In genomic region chr22:50643821-50644101, GRCh38 we compare ENCODE assay signal across 11 cellular contexts. TPM values are rescaled to one million over a fixed set of nuclear protein-coding genes. Genes with fewer than 3 reads are reported as not detected.
A peak's percentile ranks its signal among the peaks of the same experiment; 100 is the strongest.
DNase-seq lines count a peak whose midpoint lies in the region; ATAC-seq, FAIRE-seq and TF ChIP-seq lines count a peak whose summit lies in the region.
"Not testable (repeated sequence)": the region's sequence is repeated elsewhere in the genome, so short reads cannot be mapped to it uniquely, and the experiment has no call there.
"Had no signal": no experiment of that assay in that cellular context is flagged by ENCODE, and none has a peak within 500 bp of the region (broad histone marks: within the 10 kb centered on the region; RNA-seq: fewer than 3 reads in every experiment).

No MANE protein-coding gene starts in this region.

- not testable (repeated sequence) for TF ChIP-seq POLR2A in A549 (IDR thresholded peaks at IDR 0.05; ENCODE audit: low read length); GM12892 (IDR thresholded peaks at IDR 0.05; ENCODE audit: low read depth, low read length); HCT116 (IDR thresholded peaks at IDR 0.05; ENCODE audit: borderline replicate concordance, extremely low read depth, insufficient read depth, insufficient read length); HepG2 (IDR thresholded peaks at IDR 0.05; ENCODE audit: insufficient read depth in 1 of 2, low read depth in 2 of 2, low read length in 2 of 2)

- CTCF ChIA-PET in A549 (lab: Yijun Ruan, JAX); HCT116 (lab: Charles Lee); SK-N-SH (lab: Yijun Ruan, JAX); HepG2 (lab: Yijun Ruan, JAX; ENCODE audit: low intra/inter-chr PET ratio, low total read pairs): not testable (repeated sequence)

- not testable (repeated sequence) for H3K36me3 ChIP-seq in HCT116 (ENCODE audit: control insufficient read depth in 1 of 2, insufficient read depth in 2 of 2, low read length in 2 of 2); SK-N-SH (replicated peaks in 1 of 2; ENCODE audit: control insufficient read depth in 1 of 2, insufficient read depth in 2 of 2, low read length in 1 of 2); bronchial epithelial cell (ENCODE audit: control insufficient read depth, insufficient read depth, low read length); HepG2 (replicated peaks in 1 of 2; ENCODE audit: control insufficient read depth in 1 of 2, insufficient read depth in 2 of 2, low read length in 2 of 2)

- not testable (repeated sequence) for BruUV-seq in HCT116 (replicated peaks; lab: Mats Ljungman, UMichigan); HepG2 (replicated peaks; lab: Mats Ljungman, UMichigan)

- H3K9me2 ChIP-seq in HCT116 (ENCODE audit: insufficient read depth); SK-N-SH: not testable (repeated sequence)

- RAD21 ChIA-PET in HCT116 (lab: Charles Lee; ENCODE audit: low non-redundant PET in 1 of 2, low total read pairs in 2 of 2, uncharacterized antibody in 2 of 2, unreplicated experiment in 2 of 2): not testable (repeated sequence)

- not testable (repeated sequence) for DNase-seq in A549 (ENCODE audit: low read depth in 1 of 2, low spot score in 1 of 2); GM12892 (ENCODE audit: insufficient read length); HCT116 (ENCODE audit: low read depth, low spot score); SK-N-SH; bronchial epithelial cell (ENCODE audit: low read depth); HepG2 (ENCODE audit: low spot score)
- peak; percentile 48 for DNase-seq in posterior vena cava (ENCODE audit: low spot score)

- peaks cover 28% of the 10 kb centered on the region for H3K27me3 ChIP-seq in HCT116 (ENCODE audit: insufficient read depth, low read length)
- H3K27me3 ChIP-seq in SK-N-SH (ENCODE audit: insufficient read depth): peaks cover 30% of the 10 kb centered on the region
- peaks cover 19% of the 10 kb centered on the region for H3K27me3 ChIP-seq in bronchial epithelial cell (ENCODE audit: control insufficient read depth, insufficient read depth, low read length)
- not testable (repeated sequence) for H3K27me3 ChIP-seq in HepG2 (ENCODE audit: control insufficient read depth in 1 of 2, insufficient read depth in 2 of 2, low read length in 2 of 2)

- intact Hi-C loops in HCT116 (cut with micrococcal nuclease); posterior vena cava (cut with DNase I): not testable (repeated sequence)
- intact Hi-C loops in HepG2 (cut with micrococcal nuclease; ENCODE audit: unreplicated experiment): loop anchor here (5.0 kb wide), 1 partner anchor 49 kb away; no protein-coding TSS in a partner anchor

- not testable (repeated sequence) for H3K4me2 ChIP-seq in A549; HCT116 (ENCODE audit: low read length); SK-N-SH; HepG2 (ENCODE audit: low read depth, low read length)

- H4K20me1 ChIP-seq in HCT116 (ENCODE audit: insufficient read depth); SK-N-SH (ENCODE audit: insufficient read depth); HepG2 (ENCODE audit: insufficient read depth, low read length): not testable (repeated sequence)

- ATAC-seq in A549: peak in 1 of 2 experiments; percentile 89; a peak in 2 of 6 replicates
- not testable (repeated sequence) for ATAC-seq in HCT116, HepG2

- not testable (repeated sequence) for H3K4me3 ChIP-seq in A549; HCT116 (replicated peaks in 1 of 2; ENCODE audit: low read depth in 1 of 2, low read length in 2 of 2); SK-N-SH (ENCODE audit: low read depth in 2 of 2, low read length in 1 of 2); bronchial epithelial cell (ENCODE audit: low read depth, low read length); HepG2 (replicated peaks in 1 of 3; ENCODE audit: insufficient read depth in 1 of 3, low read depth in 2 of 3, low read length in 3 of 3)

- not testable (repeated sequence) for H2AFZ ChIP-seq in HCT116 (ENCODE audit: low read depth, low read length, poor library complexity, severe bottlenecking); SK-N-SH (ENCODE audit: low read depth); HepG2 (ENCODE audit: low read length)

- not testable (repeated sequence) for TF ChIP-seq CTCF in A549 (IDR thresholded peaks at IDR 0.05); HCT116 (IDR thresholded peaks at IDR 0.05 in 2 of 3, conservative IDR thresholded peaks at IDR 0.05 in 1 of 3; ENCODE audit: borderline replicate concordance in 1 of 3, insufficient read depth in 1 of 3, low read depth in 2 of 3, low read length in 2 of 3); SK-N-SH (IDR thresholded peaks at IDR 0.05); bronchial epithelial cell (IDR thresholded peaks at IDR 0.05; ENCODE audit: insufficient read depth, low read length, severe bottlenecking); HepG2 (CRISPR knock-in tag; IDR thresholded peaks at IDR 0.05)

- not testable (repeated sequence) for TF ChIP-seq EP300 in A549 (IDR thresholded peaks at IDR 0.05); SK-N-SH (IDR thresholded peaks at IDR 0.05; ENCODE audit: borderline replicate concordance in 1 of 2, low read depth in 1 of 2, low read length in 1 of 2); HepG2 (IDR thresholded peaks at IDR 0.05; ENCODE audit: low read depth in 2 of 2, low read length in 2 of 2); HepG2 (CRISPR knock-in tag; IDR thresholded peaks at IDR 0.05; ENCODE audit: borderline replicate concordance)

- POLR2A ChIA-PET in A549 (lab: Yijun Ruan, JAX); HCT116 (lab: Charles Lee); SK-N-SH (lab: Yijun Ruan, JAX); HepG2 (lab: Yijun Ruan, JAX): not testable (repeated sequence)

- peaks cover 11% of the 10 kb centered on the region; the same call in 2 of the 3 replicates for H3K9me3 ChIP-seq in A549
- H3K9me3 ChIP-seq in HCT116 (ENCODE audit: control insufficient read depth in 1 of 2, insufficient read depth in 1 of 2, low read depth in 1 of 2, low read length in 2 of 2); SK-N-SH; HepG2 (ENCODE audit: low read length): not testable (repeated sequence)

- TF ChIP-seq RAD21 in A549 (conservative IDR thresholded peaks at IDR 0.05 in 1 of 2, IDR thresholded peaks at IDR 0.05 in 1 of 2); HCT116 (IDR thresholded peaks at IDR 0.05; ENCODE audit: low read depth); SK-N-SH (IDR thresholded peaks at IDR 0.05; ENCODE audit: low read length); HepG2 (CRISPR knock-in tag; IDR thresholded peaks at IDR 0.05): not testable (repeated sequence)

- not testable (repeated sequence) for H3F3A ChIP-seq in SK-N-SH (replicated peaks; ENCODE audit: insufficient read depth)

- H3K79me2 ChIP-seq in HCT116 (ENCODE audit: insufficient read depth, low read length); SK-N-SH (ENCODE audit: insufficient read depth); HepG2 (ENCODE audit: insufficient read depth, low read length): not testable (repeated sequence)

- not testable (repeated sequence) for H3K9ac ChIP-seq in HCT116 (ENCODE audit: low read length); SK-N-SH; HepG2 (ENCODE audit: insufficient read depth, low read depth, low read length)

- H3K27ac ChIP-seq in A549; HCT116 (ENCODE audit: low read depth, low read length); SK-N-SH (ENCODE audit: low read depth in 2 of 2, low read length in 1 of 2); HepG2 (ENCODE audit: extremely low read length, insufficient read depth, low read length): not testable (repeated sequence)

- peak; percentile 78 for FAIRE-seq in A549 (lab: Jason Lieb, UNC)
- FAIRE-seq in GM12892 (lab: Jason Lieb, UNC): peak; percentile 58
- FAIRE-seq in bronchial epithelial cell (lab: Jason Lieb, UNC): peak; percentile 99
- peak; percentile 86 for FAIRE-seq in endometrium (lab: Jason Lieb, UNC)
- FAIRE-seq in HepG2 (lab: Jason Lieb, UNC): peak; percentile 73

- in situ Hi-C loops in HepG2 (cut with HindIII; ENCODE audit: extremely low pct_ligation_motif_present, low pct_unique_long_range_greater_than_20kb): not testable (repeated sequence)

- WGBS in A549 (ENCODE audit: missing lambda C conversion rate): 26% methylated on average over 3 of the region's 3 CpGs
- WGBS in SK-N-SH (ENCODE audit: low lambda C conversion rate): 10% methylated on average over 3 of the region's 3 CpGs
- 77% methylated on average over 3 of the region's 3 CpGs for WGBS in HepG2 (ENCODE audit: low lambda C conversion rate)

- H3K4me1 ChIP-seq in A549; HCT116 (ENCODE audit: control insufficient read depth in 1 of 2, insufficient read depth in 2 of 2, low read length in 2 of 2); SK-N-SH (ENCODE audit: control insufficient read depth in 1 of 2, insufficient read depth in 2 of 2, low read depth in 1 of 2, low read length in 1 of 2): not testable (repeated sequence)
- peaks cover 51% of the 10 kb centered on the region for H3K4me1 ChIP-seq in HepG2 (ENCODE audit: insufficient read depth, low read length)

RNA-seq across cellular contexts. Expression of gene ARSA, which starts 15.8 kb away (rescaled TPM):
- 7.7 and 9.1 TPM in 2 replicates for polyA plus RNA-seq in A549 (2011; rRNA removed)
- 10.3 and 15.6 TPM in 2 replicates for polyA plus RNA-seq in A549 (2012; cell fraction: cytosol; rRNA removed)
- polyA plus RNA-seq in A549 (2012; cell fraction: nucleus; rRNA removed): 86.8 and 111 TPM in 2 replicates
- 15.9 to 22.5 TPM (median 19.5 TPM) in 3 replicates for polyA plus RNA-seq in A549 (2017; fragmentation: RNase III; extraction: RNeasy Plus Mini Kit Qiagen cat#74134 plus additional on column Dnase treatment)
- 4.3 and 6.0 TPM in 2 replicates for polyA minus RNA-seq in A549 (2011; rRNA and poly(A)+ RNA removed)
- polyA plus RNA-seq in GM12892 (2012; ENCODE audit: missing spikeins): 4.3 TPM
- total RNA-seq in HCT116 (2021; ENCODE audit: unreplicated experiment): 16.4 TPM
- polyA plus RNA-seq in HCT116 (2012): 8.0 and 10.3 TPM in 2 replicates
- polyA plus RNA-seq in SK-N-SH (2012; rRNA removed): 34.2 and 34.4 TPM in 2 replicates
- 8.7 and 14.7 TPM in 2 replicates for polyA plus RNA-seq in SK-N-SH (2012; cell fraction: cytosol; rRNA removed)
- 200 and 287 TPM in 2 replicates for polyA plus RNA-seq in SK-N-SH (2012; cell fraction: nucleus; rRNA removed)
- 12.1 and 13.6 TPM in 2 replicates for total RNA-seq in bronchial epithelial cell
- 3.8 and 9.0 TPM in 2 replicates for total RNA-seq in HepG2 (2016; rRNA removed; fragmentation: Illumina TruSeq; extraction: Trizol)
- total RNA-seq in HepG2 (2016; cell fraction: cytosol; rRNA removed; fragmentation: Illumina TruSeq; extraction: Trizol; ENCODE audit: low read depth): 1.6 and 2.0 TPM in 2 replicates
- total RNA-seq in HepG2 (2016; cell fraction: insoluble cytoplasmic fraction; rRNA removed; fragmentation: Illumina TruSeq; extraction: Trizol): 3.7 and 9.9 TPM in 2 replicates
- 2.6 and 3.5 TPM in 2 replicates for total RNA-seq in HepG2 (2016; cell fraction: membrane; rRNA removed; fragmentation: Illumina TruSeq; extraction: Trizol)
- total RNA-seq in HepG2 (2016; cell fraction: nucleus; rRNA removed; fragmentation: Illumina TruSeq; extraction: Trizol): 11.3 and 13.3 TPM in 2 replicates
- polyA plus RNA-seq in HepG2 (2011; rRNA removed): 11.5 and 19.0 TPM in 2 replicates
- polyA plus RNA-seq in HepG2 (2011; cell fraction: cytosol; rRNA removed): 5.2 and 7.9 TPM in 2 replicates
- polyA plus RNA-seq in HepG2 (2011; cell fraction: nucleus; rRNA removed): 58.3 and 62.0 TPM in 2 replicates
- polyA plus RNA-seq in HepG2 (2012): 11.0 and 15.5 TPM in 2 replicates
- polyA plus RNA-seq in HepG2 (2016; cell fraction: cytosol; fragmentation: Illumina TruSeq; extraction: Trizol; ENCODE audit: low read depth): 2.4 and 2.9 TPM in 2 replicates
- polyA plus RNA-seq in HepG2 (2016; cell fraction: insoluble cytoplasmic fraction; fragmentation: Illumina TruSeq; extraction: Trizol; ENCODE audit: low read depth): 4.2 and 5.5 TPM in 2 replicates
- polyA plus RNA-seq in HepG2 (2016; cell fraction: membrane; fragmentation: Illumina TruSeq; extraction: Trizol; ENCODE audit: low read depth): 3.1 and 3.4 TPM in 2 replicates
- polyA plus RNA-seq in HepG2 (2016; cell fraction: nucleus; fragmentation: Illumina TruSeq; extraction: Trizol; ENCODE audit: insufficient read depth, low read depth): 25.4 and 29.9 TPM in 2 replicates
- 2.0 and 19.4 TPM in 2 replicates for polyA minus RNA-seq in HepG2 (2011; rRNA and poly(A)+ RNA removed; ENCODE audit: low replicate concordance)
- 6.5 and 8.6 TPM in 2 replicates for polyA minus RNA-seq in HepG2 (2011; cell fraction: cytosol; rRNA and poly(A)+ RNA removed)
- polyA minus RNA-seq in HepG2 (2011; cell fraction: nucleus; rRNA and poly(A)+ RNA removed): 7.1 and 7.6 TPM in 2 replicates
- total RNA-seq in posterior vena cava: 10 to 100 TPM; 21.8 to 29.4 TPM

RNA-seq across cellular contexts. Expression of gene SHANK3, which starts 28.9 kb away (rescaled TPM):
- polyA plus RNA-seq in A549 (2011; rRNA removed) (0.52 and 0.53 TPM in 2 replicates), A549 (2017; fragmentation: RNase III; extraction: RNeasy Plus Mini Kit Qiagen cat#74134 plus additional on column Dnase treatment) (2.1 to 2.4 TPM (median 2.3 TPM) in 3 replicates), SK-N-SH (2012; rRNA removed) (0.88 and 1.5 TPM in 2 replicates), HepG2 (2011; rRNA removed) (4.6 and 6.5 TPM in 2 replicates)
- 1.5 and 2.4 TPM in 2 replicates for polyA plus RNA-seq in A549 (2012; cell fraction: cytosol; rRNA removed)
- 5.4 and 7.4 TPM in 2 replicates for polyA plus RNA-seq in A549 (2012; cell fraction: nucleus; rRNA removed)
- 0.29 and 0.63 TPM in 2 replicates for polyA minus RNA-seq in A549 (2011; rRNA and poly(A)+ RNA removed)
- polyA plus RNA-seq in GM12892 (2012; ENCODE audit: missing spikeins): not detected
- total RNA-seq in HCT116 (2021; ENCODE audit: unreplicated experiment) (16.0 TPM), bronchial epithelial cell (0.79 and 0.90 TPM in 2 replicates), HepG2 (2016; rRNA removed; fragmentation: Illumina TruSeq; extraction: Trizol) (1.9 and 2.9 TPM in 2 replicates), posterior vena cava (10 to 100 TPM; 24.2 to 34.4 TPM)
- 7.2 and 7.3 TPM in 2 replicates for polyA plus RNA-seq in HCT116 (2012)
- 0.62 and 1.1 TPM in 2 replicates for polyA plus RNA-seq in SK-N-SH (2012; cell fraction: cytosol; rRNA removed)
- 4.6 and 4.7 TPM in 2 replicates for polyA plus RNA-seq in SK-N-SH (2012; cell fraction: nucleus; rRNA removed)
- total RNA-seq in HepG2 (2016; cell fraction: cytosol; rRNA removed; fragmentation: Illumina TruSeq; extraction: Trizol; ENCODE audit: low read depth): 0.79 and 1.0 TPM in 2 replicates
- 1.7 and 2.9 TPM in 2 replicates for total RNA-seq in HepG2 (2016; cell fraction: insoluble cytoplasmic fraction; rRNA removed; fragmentation: Illumina TruSeq; extraction: Trizol)
- total RNA-seq in HepG2 (2016; cell fraction: membrane; rRNA removed; fragmentation: Illumina TruSeq; extraction: Trizol): 2.3 TPM in 2 replicates
- total RNA-seq in HepG2 (2016; cell fraction: nucleus; rRNA removed; fragmentation: Illumina TruSeq; extraction: Trizol): 2.9 and 3.7 TPM in 2 replicates
- polyA plus RNA-seq in HepG2 (2011; cell fraction: cytosol; rRNA removed): 3.0 and 3.9 TPM in 2 replicates
- 25.0 and 33.1 TPM in 2 replicates for polyA plus RNA-seq in HepG2 (2011; cell fraction: nucleus; rRNA removed)
- polyA plus RNA-seq in HepG2 (2012): 7.9 and 8.7 TPM in 2 replicates
- 0.66 and 0.71 TPM in 2 replicates for polyA plus RNA-seq in HepG2 (2016; cell fraction: cytosol; fragmentation: Illumina TruSeq; extraction: Trizol; ENCODE audit: low read depth)
- polyA plus RNA-seq in HepG2 (2016; cell fraction: insoluble cytoplasmic fraction; fragmentation: Illumina TruSeq; extraction: Trizol; ENCODE audit: low read depth): 3.0 and 4.2 TPM in 2 replicates
- 1.6 and 1.9 TPM in 2 replicates for polyA plus RNA-seq in HepG2 (2016; cell fraction: membrane; fragmentation: Illumina TruSeq; extraction: Trizol; ENCODE audit: low read depth)
- polyA plus RNA-seq in HepG2 (2016; cell fraction: nucleus; fragmentation: Illumina TruSeq; extraction: Trizol; ENCODE audit: insufficient read depth, low read depth): 14.0 and 17.0 TPM in 2 replicates
- polyA minus RNA-seq in HepG2 (2011; rRNA and poly(A)+ RNA removed; ENCODE audit: low replicate concordance): 0.07 and 4.8 TPM in 2 replicates
- polyA minus RNA-seq in HepG2 (2011; cell fraction: cytosol; rRNA and poly(A)+ RNA removed): 5.2 and 5.4 TPM in 2 replicates
- polyA minus RNA-seq in HepG2 (2011; cell fraction: nucleus; rRNA and poly(A)+ RNA removed): 5.8 and 5.9 TPM in 2 replicates
- total RNA-seq: CD4-positive, alpha-beta T cell had no signal
- polyA plus RNA-seq: CD14-positive monocyte; CD8-positive, alpha-beta memory T cell had no signal

RNA-seq across cellular contexts. Expression of gene MAPK8IP2, which starts 43.2 kb away (rescaled TPM):
- polyA plus RNA-seq in A549 (2011; rRNA removed) (0.75 and 0.76 TPM in 2 replicates), A549 (2017; fragmentation: RNase III; extraction: RNeasy Plus Mini Kit Qiagen cat#74134 plus additional on column Dnase treatment) (2.2 to 3.0 TPM (median 2.8 TPM) in 3 replicates), SK-N-SH (2012; rRNA removed) (2.3 and 2.7 TPM in 2 replicates), HepG2 (2011; rRNA removed) (1.3 and 2.2 TPM in 2 replicates)
- 0.91 and 1.4 TPM in 2 replicates for polyA plus RNA-seq in A549 (2012; cell fraction: cytosol; rRNA removed)
- 2.5 and 3.0 TPM in 2 replicates for polyA plus RNA-seq in A549 (2012; cell fraction: nucleus; rRNA removed)
- polyA minus RNA-seq in A549 (2011; rRNA and poly(A)+ RNA removed): 0.74 and 1.3 TPM in 2 replicates
- 0.23 TPM for polyA plus RNA-seq in GM12892 (2012; ENCODE audit: missing spikeins)
- total RNA-seq in HCT116 (2021; ENCODE audit: unreplicated experiment) (6.4 TPM), bronchial epithelial cell (0.53 and 0.77 TPM in 2 replicates), HepG2 (2016; rRNA removed; fragmentation: Illumina TruSeq; extraction: Trizol) (2.1 and 2.6 TPM in 2 replicates), posterior vena cava (under 1 TPM; 0.24 to 0.56 TPM)
- 2.1 and 2.6 TPM in 2 replicates for polyA plus RNA-seq in HCT116 (2012)
- 1.1 and 2.0 TPM in 2 replicates for polyA plus RNA-seq in SK-N-SH (2012; cell fraction: cytosol; rRNA removed)
- 4.6 and 5.0 TPM in 2 replicates for polyA plus RNA-seq in SK-N-SH (2012; cell fraction: nucleus; rRNA removed)
- total RNA-seq in HepG2 (2016; cell fraction: cytosol; rRNA removed; fragmentation: Illumina TruSeq; extraction: Trizol; ENCODE audit: low read depth): 0.10 and 0.18 TPM in 2 replicates
- total RNA-seq in HepG2 (2016; cell fraction: insoluble cytoplasmic fraction; rRNA removed; fragmentation: Illumina TruSeq; extraction: Trizol): 1.6 and 2.3 TPM in 2 replicates
- 0.65 and 0.77 TPM in 2 replicates for total RNA-seq in HepG2 (2016; cell fraction: membrane; rRNA removed; fragmentation: Illumina TruSeq; extraction: Trizol)
- total RNA-seq in HepG2 (2016; cell fraction: nucleus; rRNA removed; fragmentation: Illumina TruSeq; extraction: Trizol): 1.8 and 2.3 TPM in 2 replicates
- 1.2 TPM in 2 replicates for polyA plus RNA-seq in HepG2 (2011; cell fraction: cytosol; rRNA removed)
- polyA plus RNA-seq in HepG2 (2011; cell fraction: nucleus; rRNA removed): 4.1 and 4.5 TPM in 2 replicates
- 0.87 and 1.2 TPM in 2 replicates for polyA plus RNA-seq in HepG2 (2012)
- polyA plus RNA-seq in HepG2 (2016; cell fraction: cytosol; fragmentation: Illumina TruSeq; extraction: Trizol; ENCODE audit: low read depth): 0.20 TPM in 2 replicates
- polyA plus RNA-seq in HepG2 (2016; cell fraction: insoluble cytoplasmic fraction; fragmentation: Illumina TruSeq; extraction: Trizol; ENCODE audit: low read depth): 1.7 and 2.3 TPM in 2 replicates
- 0.47 and 0.71 TPM in 2 replicates for polyA plus RNA-seq in HepG2 (2016; cell fraction: membrane; fragmentation: Illumina TruSeq; extraction: Trizol; ENCODE audit: low read depth)
- 3.0 and 3.2 TPM in 2 replicates for polyA plus RNA-seq in HepG2 (2016; cell fraction: nucleus; fragmentation: Illumina TruSeq; extraction: Trizol; ENCODE audit: insufficient read depth, low read depth)
- polyA minus RNA-seq in HepG2 (2011; rRNA and poly(A)+ RNA removed; ENCODE audit: low replicate concordance): 3.4 TPM in 1 of 2 replicates, not detected in the other
- polyA minus RNA-seq in HepG2 (2011; cell fraction: cytosol; rRNA and poly(A)+ RNA removed): 1.5 and 2.2 TPM in 2 replicates
- 1.4 and 1.5 TPM in 2 replicates for polyA minus RNA-seq in HepG2 (2011; cell fraction: nucleus; rRNA and poly(A)+ RNA removed)
- polyA plus RNA-seq: CD14-positive monocyte; CD8-positive, alpha-beta memory T cell had no signal
